Comparison of ENCODE assay signal across 8 cellular contexts in the genomic region with DNA sequence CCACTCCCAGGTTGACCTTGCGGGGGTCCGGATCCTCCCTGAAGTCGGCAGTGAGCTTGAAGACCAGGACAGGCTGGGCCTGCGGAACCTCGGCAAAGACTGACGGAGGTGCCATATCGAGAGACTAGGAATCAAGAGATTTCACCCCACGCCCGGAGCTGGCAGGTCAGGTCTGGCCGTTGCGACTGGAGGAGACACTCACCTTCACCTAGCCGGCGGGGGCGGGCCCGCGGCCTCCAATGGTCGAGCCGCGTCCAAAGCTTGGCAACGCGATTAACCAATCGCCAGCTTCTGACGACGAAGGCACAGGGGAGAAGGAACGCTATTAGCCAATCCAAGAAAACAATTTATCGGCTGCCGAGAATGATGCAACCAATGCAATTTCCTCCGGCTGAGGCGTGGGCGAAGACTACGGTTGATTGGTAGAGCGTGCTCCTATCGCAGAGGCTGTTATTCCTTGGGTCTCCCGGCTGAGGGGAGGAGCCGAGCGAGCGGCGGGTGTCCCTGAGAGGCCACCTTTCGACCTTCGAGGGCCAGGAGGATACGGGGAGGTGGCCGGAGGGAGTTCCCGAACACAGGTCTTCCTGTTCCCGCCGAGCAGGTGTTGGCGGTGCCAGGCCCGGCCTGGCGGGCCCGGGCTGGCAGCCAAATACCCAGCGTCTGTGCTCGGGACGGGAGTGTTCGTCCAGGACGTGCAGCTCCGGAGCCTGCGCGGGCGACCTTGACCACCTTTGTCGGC. TPM values are rescaled to one million over a fixed set of nuclear protein-coding genes. Genes with fewer than 3 reads are reported as not detected.
DNase-seq lines count a peak whose midpoint lies in the region; ATAC-seq, FAIRE-seq and TF ChIP-seq lines count a peak whose summit lies in the region.

TSS of gene GOT1 (minus strand) at position 174 of the 739 bp plus-strand sequence. CDS start at position 115, 59 bp downstream.

- peak; percentile 99 for DNase-seq in Ammon's horn (ENCODE audit: low spot score)
- peak; percentile 95 for DNase-seq in GM19238 (ENCODE audit: insufficient read length, low spot score)
- DNase-seq in NCI-H524 (lab: John Stamatoyannopoulos, UW), result peak; percentile 73 to 91
- peak; percentile 97 for DNase-seq in activated CD4-positive, alpha-beta T cell treated with anti-CD3 and anti-CD28 coated beads for 36 hours
- peak; percentile 99 for DNase-seq in choroid plexus epithelial cell (ENCODE audit: low read depth)
- peak; percentile 98 for DNase-seq in kidney
- DNase-seq in stimulated activated CD4-positive, alpha-beta T cell treated with anti-CD3 and anti-CD28 coated beads, Interleukin-15, amount 100 ng/mL, for 24 hours, result peak; percentile 97

- peak within 1 kb of the TSS; percentile 94 for H3K4me3 Mint-ChIP-seq in activated CD4-positive, alpha-beta T cell treated with anti-CD3 and anti-CD28 coated beads for 36 hours

- peaks cover 14 to 17% of the 10 kb centered on the region in 2 donors for H3K4me1 ChIP-seq in kidney (ENCODE audit: control insufficient read depth in 1 of 2, insufficient read depth in 1 of 2, low read depth in 1 of 2, low read length in 2 of 2)

- peaks cover 6 to 7% of the 10 kb centered on the region in 2 donors for H3K36me3 ChIP-seq in kidney (ENCODE audit: control insufficient read depth in 1 of 2, insufficient read depth in 2 of 2, low read length in 2 of 2)

- peak within 1 kb of the TSS; percentile 98 for H3K27ac Mint-ChIP-seq in activated CD4-positive, alpha-beta T cell treated with anti-CD3 and anti-CD28 coated beads for 36 hours

- H3K9ac ChIP-seq in kidney (ENCODE audit: low read length in 2 of 2), result peak within 1 kb of the TSS; percentile 93 to 95

- intact Hi-C loops in activated CD4-positive, alpha-beta T cell treated with anti-CD3 and anti-CD28 coated beads for 36 hours (cut with DNase I, micrococcal nuclease), result loop anchor here (1.0 to 5.0 kb wide), 11 partner anchors 38 to 1933 kb away; partner anchors contain the start of genes COX15 (in 2 of the 2), CUTC (in 2 of the 2), SLC25A28 (in 2 of the 2) and ENTPD7 (in 1 of the 2)
- intact Hi-C loops in kidney (cut with DNase I), result no loop called here

- H3K4me1 Mint-ChIP-seq in activated CD4-positive, alpha-beta T cell treated with anti-CD3 and anti-CD28 coated beads for 36 hours, result peaks cover 32% of the 10 kb centered on the region

- no peaks in the 10 kb centered on the region for H3K9me3 ChIP-seq in kidney (ENCODE audit: control insufficient read depth in 1 of 2, low read length in 2 of 2)

- peaks cover 3% of the 10 kb centered on the region for H3K36me3 Mint-ChIP-seq in activated CD4-positive, alpha-beta T cell treated with anti-CD3 and anti-CD28 coated beads for 36 hours (ENCODE audit: low read depth)

- POLR2A ChIA-PET in activated CD4-positive, alpha-beta T cell treated with anti-CD3 and anti-CD28 coated beads for 36 hours (lab: Charles Lee), result interaction anchor here (0.6 to 1.6 kb wide), 7 partner anchors 184 to 1804 kb away, joined by 3 to 9 read pairs (median 7); partner anchors contain the start of genes ENTPD7 and SLC25A28

- H3K27me3 Mint-ChIP-seq in activated CD4-positive, alpha-beta T cell treated with anti-CD3 and anti-CD28 coated beads for 36 hours, result no peaks in the 10 kb centered on the region

- H3K4me3 ChIP-seq in choroid plexus epithelial cell (ENCODE audit: low read depth, low read length), result peak within 1 kb of the TSS; percentile 90
- H3K4me3 ChIP-seq in kidney (ENCODE audit: low read length in 2 of 2), result peak within 1 kb of the TSS; percentile 93 to 98

- TF ChIP-seq CTCF in choroid plexus epithelial cell (conservative IDR thresholded peaks at IDR 0.05; ENCODE audit: low read depth, low read length) (no peak), kidney (IDR thresholded peaks at IDR 0.05; ENCODE audit: borderline replicate concordance, extremely low read depth, insufficient read depth) (no peak)

- H3K27ac ChIP-seq in kidney (ENCODE audit: low read depth in 2 of 2, low read length in 2 of 2), result peak within 1 kb of the TSS; percentile 96 to 98

- no peaks in the 10 kb centered on the region for H3K9me3 Mint-ChIP-seq in activated CD4-positive, alpha-beta T cell treated with anti-CD3 and anti-CD28 coated beads for 36 hours (ENCODE audit: low read depth)

- CTCF ChIA-PET in activated CD4-positive, alpha-beta T cell treated with anti-CD3 and anti-CD28 coated beads for 36 hours (lab: Charles Lee), result interaction anchor here (0.6 to 1.3 kb wide), 6 partner anchors 10 to 1095 kb away, joined by 3 read pairs; partner anchors contain the start of gene ENTPD7

- ATAC-seq in HG03442 (IDR thresholded peaks at IDR 0.05; ENCODE audit: unreplicated experiment), result peak; percentile 95
- peak; percentile 96 for ATAC-seq in activated CD4-positive, alpha-beta T cell treated with anti-CD3 and anti-CD28 coated beads for 36 hours

- FAIRE-seq in kidney (lab: Jason Lieb, UNC), result peak; percentile 99

RNA-seq across cellular contexts. Expression of gene GOT1, which starts in this region (rescaled TPM):
- 10 to 100 TPM; 51.7 to 83.5 TPM for total RNA-seq in activated CD4-positive, alpha-beta T cell treated with anti-CD3 and anti-CD28 coated beads for 36 hours
- total RNA-seq in kidney, result 73.2 TPM
- 241 TPM for polyA plus RNA-seq in kidney (ENCODE audit: insufficient read depth, low read depth, low replicate concordance)

Comparison
In these comparisons a context has a peak if more than half of its experiments do, and no peak if none do; other contexts are left out.
1. Peak in every context shown above with its lines: DNase-seq, ATAC-seq, H3K4me3 ChIP-seq and H3K27ac ChIP-seq.